26 cellular contexts compared by ENCODE assay signal in the genomic region with DNA sequence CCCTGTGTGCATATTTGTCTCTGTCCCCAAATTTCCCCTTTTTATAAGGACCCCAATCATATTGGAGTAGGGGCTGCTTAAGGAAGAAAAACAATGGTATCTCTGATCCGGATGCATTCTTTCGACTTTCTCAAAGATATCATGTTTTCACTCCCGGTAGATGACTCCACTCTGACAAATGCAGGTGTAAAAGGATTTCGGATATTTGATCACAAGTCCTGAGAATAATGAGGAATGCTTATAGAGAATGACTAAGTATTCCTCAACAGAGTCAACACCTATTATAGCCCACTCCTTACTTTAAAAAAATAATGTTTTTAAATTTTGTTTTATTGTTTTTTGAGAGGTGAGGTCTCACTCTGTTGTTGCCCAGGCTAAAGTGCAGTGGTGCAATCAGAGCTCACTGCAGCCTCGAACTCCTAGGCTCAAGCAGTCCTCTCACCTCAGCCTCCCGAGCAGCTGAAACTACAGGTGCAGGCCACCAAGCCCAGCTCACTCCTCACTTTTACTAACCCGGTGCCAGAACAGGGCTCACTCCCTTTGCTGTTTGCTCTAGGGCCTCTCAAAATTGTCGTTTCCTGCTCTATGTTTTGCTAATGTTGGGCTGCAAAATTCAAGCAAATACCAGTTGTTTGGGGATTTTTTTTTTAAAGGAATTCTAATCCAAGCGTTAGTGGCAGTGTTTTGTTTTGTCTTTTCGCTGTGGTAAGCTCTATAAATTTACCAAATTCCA. TPM values are rescaled to one million over a fixed set of nuclear protein-coding genes. Genes with fewer than 3 reads are reported as not detected.
"Had no signal": no experiment of that assay in that cellular context is flagged by ENCODE, and none has a peak within 500 bp of the region (broad histone marks: within the 10 kb centered on the region; RNA-seq: fewer than 3 reads in every experiment).

No MANE protein-coding gene starts in this region.

- H3K4me1 ChIP-seq: colonic mucosa, prostate gland had no signal

- H3K27me3 ChIP-seq: colonic mucosa, gastroesophageal sphincter, heart left ventricle, right atrium auricular region, tibial nerve had no signal

- H3K4me1 Mint-ChIP-seq: activated B cell treated with CpG ODN at 0.5 μM for 24 hours; activated naive CD8-positive, alpha-beta T cell treated with anti-CD3 and anti-CD28 coated beads for 36 hours; memory B cell; natural killer cell had no signal

- H3K9me3 Mint-ChIP-seq: activated B cell treated with CpG ODN at 0.5 μM for 24 hours; activated CD4-positive, alpha-beta memory T cell treated with anti-CD3 and anti-CD28 coated beads for 36 hours; activated naive CD8-positive, alpha-beta T cell treated with anti-CD3 and anti-CD28 coated beads for 36 hours; activated T-helper 1 cell treated with anti-CD3 and anti-CD28 coated beads, Interleukin-12 subunit alpha, Interleukin-12 subunit beta, Interleukin-2, Interleukin-4 antibody, amounts not matched to agents 30 ng/mL and 10 ng/mL and 1 ng/mL, durations not matched to agents 14 hours and 24 hours and 36 hours; T-helper 2 cell treated with Interferon-gamma antibody and Interleukin-4, amounts not matched to agents 5 μg/mL and 100 μg/mL, for 36 hours had no signal

- H3K9me3 ChIP-seq: colonic mucosa, gastroesophageal sphincter, heart left ventricle, prostate gland, right atrium auricular region, tibial nerve had no signal

- FAIRE-seq: endometrium, TTC549, urothelium cell line had no signal

- H3K4me3 ChIP-seq: colonic mucosa, gastroesophageal sphincter, heart left ventricle, prostate gland, right atrium auricular region, tibial nerve had no signal

- H3K27ac Mint-ChIP-seq: activated B cell treated with CpG ODN at 0.5 μM for 24 hours; activated CD4-positive, alpha-beta memory T cell treated with anti-CD3 and anti-CD28 coated beads for 36 hours; activated naive CD8-positive, alpha-beta T cell treated with anti-CD3 and anti-CD28 coated beads for 36 hours; activated T-helper 1 cell treated with anti-CD3 and anti-CD28 coated beads, Interleukin-12 subunit alpha, Interleukin-12 subunit beta, Interleukin-2, Interleukin-4 antibody, amounts not matched to agents 30 ng/mL and 10 ng/mL and 1 ng/mL, durations not matched to agents 14 hours and 24 hours and 36 hours; memory B cell; natural killer cell; T-helper 2 cell treated with Interferon-gamma antibody and Interleukin-4, amounts not matched to agents 5 μg/mL and 100 μg/mL, for 36 hours had no signal

- ATAC-seq: esophagus mucosa, gastroesophageal sphincter, heart left ventricle, left ventricle myocardium superior, natural killer cell had no signal

- H3K27ac ChIP-seq: colonic mucosa, gastroesophageal sphincter, heart left ventricle, prostate gland, right atrium auricular region had no signal

- DNase-seq: activated B cell treated with CpG ODN at 0.5 μM for 24 hours; activated CD4-positive, alpha-beta memory T cell treated with anti-CD3 and anti-CD28 coated beads for 36 hours; activated CD4-positive, alpha-beta T cell treated with anti-CD3 and anti-CD28 coated beads for 4 hours; activated naive CD8-positive, alpha-beta T cell treated with anti-CD3 and anti-CD28 coated beads for 36 hours; activated T-cell treated with anti-CD3 and anti-CD28 coated beads for 4 hours; amniotic stem cell; central memory CD4-positive, alpha-beta T cell; colonic mucosa; heart left ventricle; left ventricle myocardium superior; natural killer cell; nucleus accumbens; stimulated activated CD4-positive, alpha-beta T cell treated with anti-CD3 and anti-CD28 coated beads, Interleukin-12 subunit alpha, Interleukin-12 subunit beta, amount 100 ng/mL, for 4 hours; stimulated activated CD4-positive, alpha-beta T cell treated with anti-CD3 and anti-CD28 coated beads, Interleukin-1b, Interleukin-23, amount 100 ng/mL, for 48 hours; stimulated activated naive CD4-positive, alpha-beta T cell treated with Interleukin-2 at 50 U/mL for 16 hours had no signal

- H3K36me3 Mint-ChIP-seq: activated CD4-positive, alpha-beta memory T cell treated with anti-CD3 and anti-CD28 coated beads for 36 hours; activated naive CD8-positive, alpha-beta T cell treated with anti-CD3 and anti-CD28 coated beads for 36 hours; memory B cell; natural killer cell had no signal

- H3K36me3 ChIP-seq: colonic mucosa, gastroesophageal sphincter, heart left ventricle, prostate gland, right atrium auricular region, tibial nerve had no signal

- H3K4me3 Mint-ChIP-seq: activated B cell treated with CpG ODN at 0.5 μM for 24 hours; activated CD4-positive, alpha-beta memory T cell treated with anti-CD3 and anti-CD28 coated beads for 36 hours; activated naive CD8-positive, alpha-beta T cell treated with anti-CD3 and anti-CD28 coated beads for 36 hours; activated T-helper 1 cell treated with anti-CD3 and anti-CD28 coated beads, Interleukin-12 subunit alpha, Interleukin-12 subunit beta, Interleukin-2, Interleukin-4 antibody, amounts not matched to agents 30 ng/mL and 10 ng/mL and 1 ng/mL, durations not matched to agents 14 hours and 24 hours and 36 hours; memory B cell; natural killer cell; T-helper 2 cell treated with Interferon-gamma antibody and Interleukin-4, amounts not matched to agents 5 μg/mL and 100 μg/mL, for 36 hours had no signal

RNA-seq across cellular contexts. Expression of a gene that starts 24.6 kb away (rescaled TPM):
- total RNA-seq: activated CD4-positive, alpha-beta memory T cell treated with anti-CD3 and anti-CD28 coated beads for 36 hours; activated naive CD8-positive, alpha-beta T cell treated with anti-CD3 and anti-CD28 coated beads for 36 hours had no signal
